ENCODE assay signal across 2 cellular contexts in genomic region chr21:39341249-39341923, GRCh38.
TF ChIP-seq lines count a peak whose summit lies in the region.

No MANE protein-coding gene starts in this region.

TF ChIP-seq in SK-N-SH, 30 proteins besides CTCF, POLR2A, EP300 and RAD21:
- TF ChIP-seq TAF1 (IDR thresholded peaks at IDR 0.05; ENCODE audit: borderline replicate concordance, low read depth, low read length) = no peak
- TF ChIP-seq POLR2AphosphoS5 (IDR thresholded peaks at IDR 0.05; ENCODE audit: low read depth, low read length) = peak; percentile 8; the same call in 1 of the 2 replicates
- TF ChIP-seq NRF1 (IDR thresholded peaks at IDR 0.05; ENCODE audit: low read depth, low read length) = no peak

TF ChIP-seq in H1, 55 proteins besides CTCF, POLR2A, EP300 and RAD21:
- no peak for TF ChIP-seq CEBPB (IDR thresholded peaks at IDR 0.05; ENCODE audit: low read depth, low read length)
- TF ChIP-seq POLR2AphosphoS5 (IDR thresholded peaks at IDR 0.05; ENCODE audit: low read depth, low read length) = peak; percentile 66
